ENCODE assay signal across 8 cellular contexts in the genomic region with DNA sequence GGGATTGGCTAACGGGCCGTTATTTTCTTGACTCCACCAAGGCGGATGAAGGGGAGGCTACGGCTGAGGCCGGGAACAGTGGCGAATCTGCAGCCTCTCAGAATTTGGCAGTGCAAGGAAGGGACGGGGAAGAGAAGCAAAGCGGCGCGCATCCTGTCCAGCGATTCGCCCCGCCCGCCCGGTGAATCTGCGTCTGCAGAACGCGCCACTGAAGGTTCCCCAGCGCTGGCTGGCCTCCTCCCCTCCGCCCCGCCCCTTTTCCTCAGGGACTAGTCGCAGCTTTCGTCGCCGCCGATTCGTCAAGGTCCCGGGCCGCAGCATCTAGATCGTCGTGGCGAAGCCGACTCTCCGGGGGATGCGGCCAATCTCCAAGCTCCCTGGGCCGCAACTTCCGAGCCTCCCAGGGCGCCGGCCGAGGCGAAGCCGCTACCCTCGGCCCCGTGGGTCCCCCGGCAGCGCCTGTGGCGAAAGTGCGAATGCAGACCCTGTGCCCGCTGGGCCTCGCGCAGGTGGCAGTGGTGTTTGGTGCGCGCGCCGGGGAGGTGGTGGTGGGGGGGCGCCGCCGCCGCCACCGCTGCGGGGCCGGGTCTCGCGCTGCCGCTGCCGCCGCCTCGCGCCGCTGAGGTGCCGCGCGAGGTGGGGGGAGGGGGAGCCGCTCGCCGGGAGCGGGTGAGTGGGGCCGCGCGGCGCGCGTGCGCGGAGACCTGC. TPM values are rescaled to one million over a fixed set of nuclear protein-coding genes. Genes with fewer than 3 reads are reported as not detected.
DNase-seq lines count a peak whose midpoint lies in the region; TF ChIP-seq lines count a peak whose summit lies in the region.

SETD1A (plus strand) TSS at position 299 of the 708 bp plus-strand sequence. CDS start 978 bp downstream, outside the sequence.

- peak within 1 kb of the TSS; percentile 37 for H3K4ac ChIP-seq in neuronal stem cell (ENCODE audit: low read length)

- no peak for TF ChIP-seq CTCF in HFFc6 (IDR thresholded peaks at IDR 0.05)

- H3K27ac Mint-ChIP-seq in HFFc6 = peak within 1 kb of the TSS; percentile 99

- peak; percentile 97 for DNase-seq in GM03348 (ENCODE audit: low spot score)
- peak; percentile 96 for DNase-seq in HFFc6
- peak; percentile 93 for DNase-seq in NAMALWA (ENCODE audit: low spot score)
- peak; percentile 94 for DNase-seq in SK-N-DZ (ENCODE audit: low spot score)
- DNase-seq in activated naive CD4-positive, alpha-beta T cell treated with Interleukin-2 at 50 U/mL for 16 hours = peak; percentile 96
- peak; percentile 94 for DNase-seq in foreskin melanocyte
- peak; percentile 98 for DNase-seq in neuronal stem cell (ENCODE audit: low spot score)
- peak; percentile 87 for DNase-seq in stromal cell of bone marrow (ENCODE audit: low read depth)

- peaks cover 10 to 11% of the 10 kb centered on the region in 2 donors for H3K4me1 ChIP-seq in neuronal stem cell (ENCODE audit: control insufficient read depth in 2 of 2, insufficient read depth in 1 of 2, low read depth in 1 of 2, low read length in 2 of 2)

- H4K91ac ChIP-seq in neuronal stem cell (ENCODE audit: low read depth, low read length, poor library complexity) = peak within 1 kb of the TSS; percentile 97

- H3K79me1 ChIP-seq in neuronal stem cell (ENCODE audit: low read depth, low read length) = peaks cover 13% of the 10 kb centered on the region

- H2BK5ac ChIP-seq in neuronal stem cell (ENCODE audit: low read length) = peak within 1 kb of the TSS; percentile 100

- peaks cover 9% of the 10 kb centered on the region; the same call in 1 of the 2 replicates for H3K27me3 Mint-ChIP-seq in HFFc6 (ENCODE audit: insufficient read depth)

- peak within 1 kb of the TSS; percentile 99 for H3K27ac ChIP-seq in neuronal stem cell (replicated peaks; ENCODE audit: low read length)

- peak within 1 kb of the TSS; percentile 95 for H3K23ac ChIP-seq in neuronal stem cell (ENCODE audit: low read depth, low read length, poor library complexity)

- H4K8ac ChIP-seq in neuronal stem cell (ENCODE audit: low read depth, low read length) = peak within 1 kb of the TSS; percentile 92

- H2AFZ ChIP-seq in neuronal stem cell (ENCODE audit: low read length) = peak within 1 kb of the TSS; percentile 98

- peak within 1 kb of the TSS; percentile 97 for H3K4me3 Mint-ChIP-seq in HFFc6

- peak within 1 kb of the TSS; percentile 100 for H2BK120ac ChIP-seq in neuronal stem cell (ENCODE audit: low read depth, low read length)

- H3K18ac ChIP-seq in neuronal stem cell (ENCODE audit: low read length) = peak within 1 kb of the TSS; percentile 100

- H3K9me3 ChIP-seq in neuronal stem cell (replicated peaks in 1 of 2; ENCODE audit: control insufficient read depth in 2 of 2, insufficient read depth in 1 of 2, low read depth in 1 of 2, low read length in 2 of 2) = no peaks in the 10 kb centered on the region

- peaks cover 23% of the 10 kb centered on the region; the same call in 1 of the 2 replicates for H3K36me3 Mint-ChIP-seq in HFFc6 (ENCODE audit: low read depth)

- no peak within 1 kb of the TSS for H3K14ac ChIP-seq in neuronal stem cell (ENCODE audit: low read length)

- H3K4me3 ChIP-seq in neuronal stem cell (ENCODE audit: low read length in 2 of 2) = peak within 1 kb of the TSS; percentile 78 to 91

- peaks cover 22% of the 10 kb centered on the region for H3K4me1 Mint-ChIP-seq in HFFc6 (ENCODE audit: low read depth)

- peak within 1 kb of the TSS; percentile 96 for H3K9ac ChIP-seq in neuronal stem cell (ENCODE audit: low read depth, low read length, poor library complexity)

- no CpG with 5 or more reads among the region's 85 CpGs for whole genome bisulfite sequencing in neuronal stem cell (ENCODE audit: extremely low coverage in 2 of 2, insufficient read length in 2 of 2, insufficient replicate concordance in 1 of 2), 2 donors

- no peaks in the 10 kb centered on the region for H3K27me3 ChIP-seq in neuronal stem cell (ENCODE audit: control insufficient read depth in 3 of 3, insufficient read depth in 3 of 3, low read depth in 1 of 3, low read length in 3 of 3)

- H3K36me3 ChIP-seq in neuronal stem cell (replicated peaks in 1 of 2; ENCODE audit: control insufficient read depth in 2 of 2, insufficient read depth in 2 of 2, low read length in 2 of 2) = peaks cover 33 to 41% of the 10 kb centered on the region in 2 donors

- H3K4me2 ChIP-seq in neuronal stem cell (ENCODE audit: insufficient read depth, low read length, poor library complexity, severe bottlenecking) = peak within 1 kb of the TSS; percentile 94

- H2AK5ac ChIP-seq in neuronal stem cell (ENCODE audit: low read depth, low read length) = peak within 1 kb of the TSS; percentile 59

- no peaks in the 10 kb centered on the region for H3K9me3 Mint-ChIP-seq in HFFc6

- H2BK15ac ChIP-seq in neuronal stem cell (ENCODE audit: low read length) = peak within 1 kb of the TSS; percentile 81

- H2BK12ac ChIP-seq in neuronal stem cell (ENCODE audit: low read length) = peak within 1 kb of the TSS; percentile 41

RNA-seq across cellular contexts. Expression of gene SETD1A, which starts in this region (rescaled TPM):
- total RNA-seq in HFFc6 (2021; fragmentation: NEBNext Ultra II Directional; extraction: Animal tissue kit (Norgen Biotek cat#: 25700)) = 10 to 100 TPM; 13.4 to 15.8 (median 14.4) TPM
- polyA plus RNA-seq in SK-N-DZ (2014; cell fraction: cytosol; rRNA removed) = 4.9 and 5.6 TPM in 2 replicates
- polyA plus RNA-seq in SK-N-DZ (2014; cell fraction: nucleus; rRNA removed) = 6.9 and 10.6 TPM in 2 replicates
- polyA plus RNA-seq in neuronal stem cell (2013, experiment 1 of 2) = 16.0 TPM
- 15.3 TPM for polyA plus RNA-seq in neuronal stem cell (2013, experiment 2 of 2)

Comparison
In these comparisons a context has a peak if more than half of its experiments do, and no peak if none do; other contexts are left out.
1. Peak in every context shown above with its lines: DNase-seq, H3K4me3 ChIP-seq and H3K27ac ChIP-seq.